9 cellular contexts compared by ENCODE assay signal in the genomic region with DNA sequence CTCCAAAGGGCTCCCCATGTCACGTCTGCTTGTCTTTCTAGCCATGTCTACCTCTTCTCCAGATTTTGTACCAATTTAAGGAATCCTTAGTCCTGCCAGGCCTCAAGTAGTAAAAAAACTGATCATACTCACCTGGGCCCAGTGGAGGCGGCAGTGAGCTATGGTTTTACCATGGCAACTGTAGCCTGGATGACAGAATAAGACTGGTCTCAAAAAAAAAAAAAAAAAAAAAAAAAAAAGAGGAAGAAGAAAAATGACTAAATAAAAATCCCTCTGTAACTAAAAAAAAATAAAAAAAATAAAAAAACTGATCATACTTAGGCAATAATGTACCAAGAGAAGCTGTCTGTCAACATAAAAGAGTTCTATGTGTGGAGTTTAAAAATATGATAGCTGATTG.
A peak's percentile ranks its signal among the peaks of the same experiment; 100 is the strongest.
DNase-seq lines count a peak whose midpoint lies in the region; ATAC-seq, FAIRE-seq and TF ChIP-seq lines count a peak whose summit lies in the region.
"Had no signal": no experiment of that assay in that cellular context is flagged by ENCODE, and none has a peak within 500 bp of the region (broad histone marks: within the 10 kb centered on the region; RNA-seq: fewer than 3 reads in every experiment).

No MANE protein-coding gene starts in this region.

- no peak for FAIRE-seq in GM12891 (lab: Jason Lieb, UNC)
- FAIRE-seq: endothelial cell of umbilical vein had no signal

- TF ChIP-seq POLR2A in GM12891 (IDR thresholded peaks at IDR 0.05; ENCODE audit: low read depth, low read length): no peak

- DNase-seq in GM12891 (ENCODE audit: insufficient read length, low spot score): peak; percentile 7
- peak; percentile 1 to 8 for DNase-seq in activated CD4-positive, alpha-beta T cell treated with anti-CD3 and anti-CD28 coated beads, Interleukin-2, amount 50 U/mL, for 4 hours
- DNase-seq in retinal pigment epithelial cell (ENCODE audit: low read depth): no peak
- no peak for DNase-seq in middle frontal gyrus (ENCODE audit: extremely low spot score, low spot score)
- DNase-seq in nucleus accumbens (lab: John Stamatoyannopoulos, UW): no peak
- no peak for DNase-seq in MG63

- no peaks in the 10 kb centered on the region for H3K36me3 ChIP-seq in MG63

- no peak overlapping the region for H3K4me3 ChIP-seq in retinal pigment epithelial cell (ENCODE audit: low read length)
- H3K4me3 ChIP-seq in MG63: no peak overlapping the region

- peak; percentile 98 for ATAC-seq in GM21447 (IDR thresholded peaks at IDR 0.05; ENCODE audit: unreplicated experiment)
- ATAC-seq in HG03520 (IDR thresholded peaks at IDR 0.05; ENCODE audit: unreplicated experiment): peak; percentile 100

- H3K9me3 ChIP-seq in MG63: no peaks in the 10 kb centered on the region

- H3K27me3 ChIP-seq in MG63: no peaks in the 10 kb centered on the region

- peak; percentile 23 for TF ChIP-seq CTCF in retinal pigment epithelial cell (conservative IDR thresholded peaks at IDR 0.05; ENCODE audit: low read depth, low read length)

TF ChIP-seq in GM12891, 5 proteins besides CTCF, POLR2A, EP300 and RAD21:
- TF ChIP-seq SPI1 (IDR thresholded peaks at IDR 0.05; ENCODE audit: low read depth, low read length): no peak
- no peak for TF ChIP-seq PAX5 (IDR thresholded peaks at IDR 0.05; ENCODE audit: insufficient read depth, low read length, severe bottlenecking)
- TF ChIP-seq POU2F2 (IDR thresholded peaks at IDR 0.05; ENCODE audit: low read depth, low read length): no peak
- no peak for TF ChIP-seq TAF1 (IDR thresholded peaks at IDR 0.05; ENCODE audit: low read depth, low read length)
- TF ChIP-seq POLR2AphosphoS5 (IDR thresholded peaks at IDR 0.05; ENCODE audit: low read depth, low read length): no peak

Comparison
In these comparisons a context has a peak if more than half of its experiments do, and no peak if none do; other contexts are left out.
1. DNase-seq: peak in GM12891 (single experiment) and activated CD4-positive, alpha-beta T cell treated with anti-CD3 and anti-CD28 coated beads, Interleukin-2, amount 50 U/mL, for 4 hours (2 of 2); none in retinal pigment epithelial cell (single experiment), middle frontal gyrus (single experiment), nucleus accumbens (0 of 56) and MG63 (single experiment).